ENCODE assay signal across 24 cellular contexts in the genomic region with DNA sequence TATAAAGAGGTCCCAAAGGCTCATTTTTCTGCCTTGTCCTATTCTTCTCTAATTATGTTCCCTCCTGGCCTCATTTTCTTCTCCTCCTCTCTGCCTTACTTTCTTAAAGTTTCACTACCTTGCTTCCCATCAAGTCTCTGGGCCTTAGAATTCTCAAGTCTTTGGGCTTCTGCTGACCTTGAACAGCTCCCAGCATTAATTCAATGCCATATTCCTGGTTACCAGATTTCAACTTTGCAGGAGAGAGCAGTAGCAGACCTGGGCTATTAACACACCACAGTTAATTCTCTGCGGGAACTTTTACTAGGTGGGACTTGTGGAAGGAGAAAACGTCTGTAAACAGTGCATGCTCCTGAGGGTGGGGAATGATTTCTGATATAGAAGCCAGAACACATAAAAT.
DNase-seq lines count a peak whose midpoint lies in the region; ATAC-seq and TF ChIP-seq lines count a peak whose summit lies in the region.
"Had no signal": no experiment of that assay in that cellular context is flagged by ENCODE, and none has a peak within 500 bp of the region (broad histone marks: within the 10 kb centered on the region; RNA-seq: fewer than 3 reads in every experiment).

No MANE protein-coding gene starts in this region.

- peaks cover 68% of the 10 kb centered on the region for H3K4me1 Mint-ChIP-seq in GM23338

- H3K4me3 Mint-ChIP-seq in GM23338: peak overlapping the region; percentile 35
- H3K4me3 Mint-ChIP-seq: activated naive CD8-positive, alpha-beta T cell treated with anti-CD3 and anti-CD28 coated beads for 36 hours; CD4-positive, alpha-beta memory T cell; T-helper 2 cell treated with Interferon-gamma antibody and Interleukin-4, amounts not matched to agents 5 μg/mL and 100 μg/mL, for 36 hours had no signal

- H3K9me3 Mint-ChIP-seq in GM23338: no peaks in the 10 kb centered on the region
- H3K9me3 Mint-ChIP-seq: activated naive CD8-positive, alpha-beta T cell treated with anti-CD3 and anti-CD28 coated beads for 36 hours; T-helper 2 cell treated with Interferon-gamma antibody and Interleukin-4, amounts not matched to agents 5 μg/mL and 100 μg/mL, for 36 hours had no signal

- H3K27me3 Mint-ChIP-seq in GM23338 (ENCODE audit: insufficient read depth, low read depth, poor library complexity): peaks cover 96% of the 10 kb centered on the region

- no peaks in the 10 kb centered on the region for H3K36me3 Mint-ChIP-seq in GM23338 (ENCODE audit: low read depth)
- H3K36me3 Mint-ChIP-seq: CD4-positive, alpha-beta memory T cell; IgD-negative memory B cell had no signal

- H3K9me3 ChIP-seq in ectodermal cell (ENCODE audit: control insufficient read depth, low read length): no peaks in the 10 kb centered on the region
- H3K9me3 ChIP-seq in mesodermal cell (ENCODE audit: control insufficient read depth, low read length): no peaks in the 10 kb centered on the region
- H3K9me3 ChIP-seq in MG63: no peaks in the 10 kb centered on the region
- H3K9me3 ChIP-seq: ascending aorta had no signal

- H3K79me2 ChIP-seq in GM23338 (replicated peaks; ENCODE audit: insufficient read depth): no peaks in the 10 kb centered on the region

- no peak for TF ChIP-seq CTCF in GM23338 (conservative IDR thresholded peaks at IDR 0.05; ENCODE audit: low read depth in 2 of 2)

- H3K27ac Mint-ChIP-seq in GM23338: no peak overlapping the region
- H3K27ac Mint-ChIP-seq: activated naive CD8-positive, alpha-beta T cell treated with anti-CD3 and anti-CD28 coated beads for 36 hours; CD4-positive, alpha-beta memory T cell; T-helper 2 cell treated with Interferon-gamma antibody and Interleukin-4, amounts not matched to agents 5 μg/mL and 100 μg/mL, for 36 hours had no signal

- DNase-seq in GM23338 (ENCODE audit: low spot score): no peak
- peak; percentile 29 for DNase-seq in retina
- DNase-seq in MG63: no peak
- DNase-seq: activated CD4-positive, alpha-beta T cell treated with anti-CD3 and anti-CD28 coated beads for 4 hours; activated naive CD8-positive, alpha-beta T cell treated with anti-CD3 and anti-CD28 coated beads for 36 hours; activated T-cell treated with anti-CD3 and anti-CD28 coated beads for 4 hours; CD4-positive, alpha-beta memory T cell; dermis blood vessel endothelial cell; kidney glomerular epithelial cell; NCI-H1092; NCI-H1694 treated with DMSO at 0.1 percent for 48 hours; nucleus accumbens; PC-3; stimulated activated CD4-positive, alpha-beta T cell treated with anti-CD3 and anti-CD28 coated beads, Interleukin-2, amount 100 ng/mL, for 24 hours; substantia nigra had no signal

- peaks cover 18% of the 10 kb centered on the region; the same call in 1 of the 2 replicates for H3F3A ChIP-seq in GM23338 (replicated peaks; ENCODE audit: low read depth)

- H3K27me3 ChIP-seq in GM23338 (ENCODE audit: insufficient read depth) (peaks cover 100% of the 10 kb centered on the region), ectodermal cell (ENCODE audit: control insufficient read depth, insufficient read depth, low read length, poor library complexity, severe bottlenecking) (peaks cover 93% of the 10 kb centered on the region), MG63 (peaks cover 24% of the 10 kb centered on the region)
- H3K27me3 ChIP-seq: ascending aorta had no signal

- H3K27ac ChIP-seq in GM23338 (ENCODE audit: low read depth) (no peak overlapping the region), ectodermal cell (ENCODE audit: insufficient read depth, low read depth, low read length, poor library complexity, severe bottlenecking) (peak overlapping the region; percentile 52), mesodermal cell (ENCODE audit: low read depth, low read length, severe bottlenecking) (peak overlapping the region; percentile 42)
- H3K27ac ChIP-seq: ascending aorta had no signal

- peaks cover 18% of the 10 kb centered on the region for H4K20me1 ChIP-seq in GM23338 (replicated peaks; ENCODE audit: insufficient read depth)

- WGBS in ectodermal cell, 2 experiments: 3 to 4% methylated on average over 2 of the region's 2 CpGs
- WGBS in mesodermal cell (ENCODE audit: insufficient coverage in 2 of 2), 2 experiments: 0% methylated on average over 2 of the region's 2 CpGs; no CpG with 5 or more reads in 1 of the 2 experiments

- peak overlapping the region; percentile 50 for H3K4me3 ChIP-seq in GM23338
- H3K4me3 ChIP-seq in ectodermal cell (ENCODE audit: insufficient read depth, low read depth, low read length): peak overlapping the region; percentile 29
- no peak overlapping the region for H3K4me3 ChIP-seq in mesodermal cell (ENCODE audit: extremely low read depth, insufficient read depth, low read length, poor library complexity, severe bottlenecking)
- H3K4me3 ChIP-seq in MG63: no peak overlapping the region
- H3K4me3 ChIP-seq: ascending aorta had no signal

- peaks cover 82% of the 10 kb centered on the region for H3K4me1 ChIP-seq in GM23338 (ENCODE audit: insufficient read depth)
- peaks cover 53% of the 10 kb centered on the region for H3K4me1 ChIP-seq in ectodermal cell (ENCODE audit: control insufficient read depth, insufficient read depth, low read length)
- H3K4me1 ChIP-seq in mesodermal cell (ENCODE audit: control insufficient read depth, insufficient read depth, low read length, poor library complexity, severe bottlenecking): peaks cover 25% of the 10 kb centered on the region

- no peaks in the 10 kb centered on the region for H3K36me3 ChIP-seq in GM23338 (ENCODE audit: insufficient read depth)
- no peaks in the 10 kb centered on the region for H3K36me3 ChIP-seq in ectodermal cell (ENCODE audit: control insufficient read depth, insufficient read depth, low read length)
- H3K36me3 ChIP-seq in mesodermal cell (ENCODE audit: control insufficient read depth, insufficient read depth, low read length): no peaks in the 10 kb centered on the region
- H3K36me3 ChIP-seq in MG63: no peaks in the 10 kb centered on the region
- H3K36me3 ChIP-seq: ascending aorta had no signal

- ATAC-seq in GM23338 (no peak), HG03565 (IDR thresholded peaks at IDR 0.05; ENCODE audit: unreplicated experiment) (no peak), HG02798 (IDR thresholded peaks at IDR 0.05; ENCODE audit: poor library complexity, unreplicated experiment) (no peak), HG03175 (IDR thresholded peaks at IDR 0.05; ENCODE audit: unreplicated experiment) (no peak)
- ATAC-seq: PC-3, Right ventricle myocardium inferior had no signal

- no peaks in the 10 kb centered on the region for H3K9me2 ChIP-seq in GM23338 (ENCODE audit: insufficient read depth)

- H2AFZ ChIP-seq in GM23338: no peak overlapping the region

- H3K4me2 ChIP-seq in GM23338: peak overlapping the region; percentile 78

TF ChIP-seq in GM23338, 12 proteins besides CTCF, POLR2A, EP300 and RAD21 (continues in another document):
- TF ChIP-seq POLR2AphosphoS5 (IDR thresholded peaks at IDR 0.05; ENCODE audit: low read depth): no peak

Comparison
In these comparisons a context has a peak if more than half of its experiments do, and no peak if none do; other contexts are left out.
1. H3K4me3 ChIP-seq: peak in GM23338 (single experiment) and ectodermal cell (single experiment); none in mesodermal cell (single experiment) and MG63 (single experiment).